In the genomic region with DNA sequence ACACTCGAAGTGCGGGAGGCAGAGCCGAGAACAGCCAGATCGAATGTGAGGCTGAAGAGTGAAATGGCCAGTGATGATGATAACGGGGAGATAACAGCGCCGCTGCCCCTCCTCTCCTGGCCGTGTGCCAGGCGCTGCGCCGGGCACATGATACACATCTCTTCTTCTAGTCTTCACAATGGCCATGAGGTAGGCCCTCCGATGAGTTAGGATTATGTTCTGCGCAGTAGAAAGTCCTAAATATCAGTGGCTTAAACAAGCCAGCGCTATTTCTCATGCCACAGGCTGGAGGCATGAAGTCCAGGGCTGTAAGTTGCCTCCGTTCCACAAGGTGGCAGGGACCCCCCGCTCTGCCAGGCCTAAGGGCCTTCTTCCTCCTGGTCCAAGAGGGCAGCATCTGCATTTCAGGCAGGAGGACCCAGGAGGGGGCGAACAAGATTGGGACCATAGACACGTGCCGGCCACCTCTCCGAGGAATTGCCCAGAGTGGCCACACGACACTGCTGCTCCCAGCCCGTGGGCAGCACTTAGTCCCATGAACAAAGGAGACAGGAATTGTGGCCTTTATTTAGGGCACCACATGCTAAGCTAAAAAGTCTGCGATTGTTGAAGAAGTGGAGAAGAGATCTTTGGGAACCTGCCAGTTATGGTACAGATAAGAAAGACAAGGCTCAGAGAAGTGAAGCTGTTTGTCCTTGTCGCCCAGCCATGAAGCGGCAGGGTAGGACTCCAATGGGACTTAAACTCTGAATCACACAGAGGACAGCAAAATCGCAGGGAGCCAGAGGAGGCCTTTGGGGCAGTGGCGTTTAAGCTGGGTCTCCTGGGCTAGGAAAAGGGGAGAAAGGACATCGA, we compare ENCODE assay signal across 1 cellular context.
A peak's percentile ranks its signal among the peaks of the same experiment; 100 is the strongest.
TF ChIP-seq lines count a peak whose summit lies in the region.

No MANE protein-coding gene starts in this region.

TF ChIP-seq in HepG2, 621 proteins besides CTCF, POLR2A, EP300 and RAD21 (continued from another document and continues in another):
- TF ChIP-seq, protein P1, sequence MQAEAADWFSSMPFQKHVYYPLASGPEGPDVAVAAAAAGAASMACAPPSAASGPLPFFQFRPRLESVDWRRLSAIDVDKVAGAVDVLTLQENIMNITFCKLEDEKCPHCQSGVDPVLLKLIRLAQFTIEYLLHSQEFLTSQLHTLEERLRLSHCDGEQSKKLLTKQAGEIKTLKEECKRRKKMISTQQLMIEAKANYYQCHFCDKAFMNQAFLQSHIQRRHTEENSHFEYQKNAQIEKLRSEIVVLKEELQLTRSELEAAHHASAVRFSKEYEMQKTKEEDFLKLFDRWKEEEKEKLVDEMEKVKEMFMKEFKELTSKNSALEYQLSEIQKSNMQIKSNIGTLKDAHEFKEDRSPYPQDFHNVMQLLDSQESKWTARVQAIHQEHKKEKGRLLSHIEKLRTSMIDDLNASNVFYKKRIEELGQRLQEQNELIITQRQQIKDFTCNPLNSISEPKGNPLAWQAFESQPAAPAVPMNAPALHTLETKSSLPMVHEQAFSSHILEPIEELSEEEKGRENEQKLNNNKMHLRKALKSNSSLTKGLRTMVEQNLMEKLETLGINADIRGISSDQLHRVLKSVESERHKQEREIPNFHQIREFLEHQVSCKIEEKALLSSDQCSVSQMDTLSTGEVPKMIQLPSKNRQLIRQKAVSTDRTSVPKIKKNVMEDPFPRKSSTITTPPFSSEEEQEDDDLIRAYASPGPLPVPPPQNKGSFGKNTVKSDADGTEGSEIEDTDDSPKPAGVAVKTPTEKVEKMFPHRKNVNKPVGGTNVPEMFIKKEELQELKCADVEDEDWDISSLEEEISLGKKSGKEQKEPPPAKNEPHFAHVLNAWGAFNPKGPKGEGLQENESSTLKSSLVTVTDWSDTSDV (CRISPR knock-in tag; IDR thresholded peaks at IDR 0.05): no peak
- TF ChIP-seq, protein P2, sequence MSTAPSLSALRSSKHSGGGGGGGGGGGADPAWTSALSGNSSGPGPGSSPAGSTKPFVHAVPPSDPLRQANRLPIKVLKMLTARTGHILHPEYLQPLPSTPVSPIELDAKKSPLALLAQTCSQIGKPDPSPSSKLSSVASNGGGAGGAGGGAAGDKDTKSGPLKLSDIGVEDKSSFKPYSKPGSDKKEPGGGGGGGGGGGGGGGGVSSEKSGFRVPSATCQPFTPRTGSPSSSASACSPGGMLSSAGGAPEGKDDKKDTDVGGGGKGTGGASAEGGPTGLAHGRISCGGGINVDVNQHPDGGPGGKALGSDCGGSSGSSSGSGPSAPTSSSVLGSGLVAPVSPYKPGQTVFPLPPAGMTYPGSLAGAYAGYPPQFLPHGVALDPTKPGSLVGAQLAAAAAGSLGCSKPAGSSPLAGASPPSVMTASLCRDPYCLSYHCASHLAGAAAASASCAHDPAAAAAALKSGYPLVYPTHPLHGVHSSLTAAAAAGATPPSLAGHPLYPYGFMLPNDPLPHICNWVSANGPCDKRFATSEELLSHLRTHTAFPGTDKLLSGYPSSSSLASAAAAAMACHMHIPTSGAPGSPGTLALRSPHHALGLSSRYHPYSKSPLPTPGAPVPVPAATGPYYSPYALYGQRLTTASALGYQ (CRISPR knock-in tag; IDR thresholded peaks at IDR 0.05): no peak
- TF ChIP-seq SUZ12 (IDR thresholded peaks at IDR 0.05; ENCODE audit: low read depth, low read length) (no peak), IKZF1 (IDR thresholded peaks at IDR 0.05) (no peak), YEATS2 (CRISPR knock-in tag; IDR thresholded peaks at IDR 0.05; ENCODE audit: borderline replicate concordance) (no peak), SSRP1 (CRISPR knock-in tag; IDR thresholded peaks at IDR 0.05) (no peak), FOXC1 (CRISPR knock-in tag; IDR thresholded peaks at IDR 0.05; ENCODE audit: borderline replicate concordance) (0 out of 2 replicates have a peak, but pooled peaks have one; percentile 46), MTF1 (CRISPR knock-in tag; IDR thresholded peaks at IDR 0.05) (no peak), BCL6 (CRISPR knock-in tag; IDR thresholded peaks at IDR 0.05) (no peak), HNF4G (IDR thresholded peaks at IDR 0.05; ENCODE audit: borderline replicate concordance, low read depth, low read length) (no peak), HNF4G (CRISPR knock-in tag; IDR thresholded peaks at IDR 0.05; ENCODE audit: borderline replicate concordance, low read depth) (no peak), KLF15 (CRISPR knock-in tag; IDR thresholded peaks at IDR 0.05; ENCODE audit: borderline replicate concordance) (no peak), ZMYM2 (CRISPR knock-in tag; IDR thresholded peaks at IDR 0.05) (no peak), HOXD1 (CRISPR knock-in tag; IDR thresholded peaks at IDR 0.05) (0 out of 2 replicates have a peak, but pooled peaks have one; percentile 16), PLRG1 (conservative IDR thresholded peaks at IDR 0.05) (no peak), THYN1 (CRISPR knock-in tag; IDR thresholded peaks at IDR 0.05; ENCODE audit: borderline replicate concordance, low read depth) (no peak), ZNF749 (CRISPR knock-in tag; IDR thresholded peaks at IDR 0.05; ENCODE audit: borderline replicate concordance) (no peak), NR2F6 (IDR thresholded peaks at IDR 0.05) (no peak), NR2F6 (CRISPR knock-in tag; IDR thresholded peaks at IDR 0.05) (no peak), TAF15 (IDR thresholded peaks at IDR 0.05; ENCODE audit: low read depth, low read length, poor library complexity, severe bottlenecking) (no peak), ZFP62 (CRISPR knock-in tag; IDR thresholded peaks at IDR 0.05) (no peak), RFX3 (CRISPR knock-in tag; IDR thresholded peaks at IDR 0.05) (no peak), HNRNPK (IDR thresholded peaks at IDR 0.05; ENCODE audit: low read depth, low read length, poor library complexity, severe bottlenecking) (no peak), TCF7 (IDR thresholded peaks at IDR 0.05; ENCODE audit: low read depth) (no peak), ZNF296 (CRISPR knock-in tag; conservative IDR thresholded peaks at IDR 0.05) (no peak), SP5 (CRISPR knock-in tag; IDR thresholded peaks at IDR 0.05; ENCODE audit: borderline replicate concordance, low read depth) (peak; percentile 84), IRF2 (CRISPR knock-in tag; IDR thresholded peaks at IDR 0.05) (no peak), PHF8 (CRISPR knock-in tag; IDR thresholded peaks at IDR 0.05) (0 out of 2 replicates have a peak, but pooled peaks have one; percentile 5), ZNF263 (CRISPR knock-in tag; IDR thresholded peaks at IDR 0.05) (no peak), KLF9 (CRISPR knock-in tag; IDR thresholded peaks at IDR 0.05; ENCODE audit: low read depth) (no peak), MAFG (CRISPR knock-in tag; IDR thresholded peaks at IDR 0.05) (no peak), GPN1 (CRISPR knock-in tag; IDR thresholded peaks at IDR 0.05; ENCODE audit: borderline replicate concordance) (no peak), ZNF530 (CRISPR knock-in tag; IDR thresholded peaks at IDR 0.05; ENCODE audit: low read depth) (no peak), SALL1 (CRISPR knock-in tag; IDR thresholded peaks at IDR 0.05) (peak; percentile 6; the same call in 1 of the 2 replicates), BRD4 (CRISPR knock-in tag; IDR thresholded peaks at IDR 0.05) (no peak), HNRNPUL1 (IDR thresholded peaks at IDR 0.05; ENCODE audit: low read depth, low read length) (no peak)
- TF ChIP-seq, protein P3, sequence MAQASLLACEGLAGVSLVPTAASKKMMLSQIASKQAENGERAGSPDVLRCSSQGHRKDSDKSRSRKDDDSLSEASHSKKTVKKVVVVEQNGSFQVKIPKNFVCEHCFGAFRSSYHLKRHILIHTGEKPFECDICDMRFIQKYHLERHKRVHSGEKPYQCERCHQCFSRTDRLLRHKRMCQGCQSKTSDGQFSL (CRISPR knock-in tag; IDR thresholded peaks at IDR 0.05): no peak
- TF ChIP-seq, protein P4, sequence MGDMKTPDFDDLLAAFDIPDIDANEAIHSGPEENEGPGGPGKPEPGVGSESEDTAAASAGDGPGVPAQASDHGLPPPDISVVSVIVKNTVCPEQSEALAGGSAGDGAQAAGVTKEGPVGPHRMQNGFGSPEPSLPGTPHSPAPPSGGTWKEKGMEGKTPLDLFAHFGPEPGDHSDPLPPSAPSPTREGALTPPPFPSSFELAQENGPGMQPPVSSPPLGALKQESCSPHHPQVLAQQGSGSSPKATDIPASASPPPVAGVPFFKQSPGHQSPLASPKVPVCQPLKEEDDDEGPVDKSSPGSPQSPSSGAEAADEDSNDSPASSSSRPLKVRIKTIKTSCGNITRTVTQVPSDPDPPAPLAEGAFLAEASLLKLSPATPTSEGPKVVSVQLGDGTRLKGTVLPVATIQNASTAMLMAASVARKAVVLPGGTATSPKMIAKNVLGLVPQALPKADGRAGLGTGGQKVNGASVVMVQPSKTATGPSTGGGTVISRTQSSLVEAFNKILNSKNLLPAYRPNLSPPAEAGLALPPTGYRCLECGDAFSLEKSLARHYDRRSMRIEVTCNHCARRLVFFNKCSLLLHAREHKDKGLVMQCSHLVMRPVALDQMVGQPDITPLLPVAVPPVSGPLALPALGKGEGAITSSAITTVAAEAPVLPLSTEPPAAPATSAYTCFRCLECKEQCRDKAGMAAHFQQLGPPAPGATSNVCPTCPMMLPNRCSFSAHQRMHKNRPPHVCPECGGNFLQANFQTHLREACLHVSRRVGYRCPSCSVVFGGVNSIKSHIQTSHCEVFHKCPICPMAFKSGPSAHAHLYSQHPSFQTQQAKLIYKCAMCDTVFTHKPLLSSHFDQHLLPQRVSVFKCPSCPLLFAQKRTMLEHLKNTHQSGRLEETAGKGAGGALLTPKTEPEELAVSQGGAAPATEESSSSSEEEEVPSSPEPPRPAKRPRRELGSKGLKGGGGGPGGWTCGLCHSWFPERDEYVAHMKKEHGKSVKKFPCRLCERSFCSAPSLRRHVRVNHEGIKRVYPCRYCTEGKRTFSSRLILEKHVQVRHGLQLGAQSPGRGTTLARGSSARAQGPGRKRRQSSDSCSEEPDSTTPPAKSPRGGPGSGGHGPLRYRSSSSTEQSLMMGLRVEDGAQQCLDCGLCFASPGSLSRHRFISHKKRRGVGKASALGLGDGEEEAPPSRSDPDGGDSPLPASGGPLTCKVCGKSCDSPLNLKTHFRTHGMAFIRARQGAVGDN (CRISPR knock-in tag; IDR thresholded peaks at IDR 0.05): peak; percentile 17; the same call in 1 of the 2 replicates
- TF ChIP-seq, protein P5, sequence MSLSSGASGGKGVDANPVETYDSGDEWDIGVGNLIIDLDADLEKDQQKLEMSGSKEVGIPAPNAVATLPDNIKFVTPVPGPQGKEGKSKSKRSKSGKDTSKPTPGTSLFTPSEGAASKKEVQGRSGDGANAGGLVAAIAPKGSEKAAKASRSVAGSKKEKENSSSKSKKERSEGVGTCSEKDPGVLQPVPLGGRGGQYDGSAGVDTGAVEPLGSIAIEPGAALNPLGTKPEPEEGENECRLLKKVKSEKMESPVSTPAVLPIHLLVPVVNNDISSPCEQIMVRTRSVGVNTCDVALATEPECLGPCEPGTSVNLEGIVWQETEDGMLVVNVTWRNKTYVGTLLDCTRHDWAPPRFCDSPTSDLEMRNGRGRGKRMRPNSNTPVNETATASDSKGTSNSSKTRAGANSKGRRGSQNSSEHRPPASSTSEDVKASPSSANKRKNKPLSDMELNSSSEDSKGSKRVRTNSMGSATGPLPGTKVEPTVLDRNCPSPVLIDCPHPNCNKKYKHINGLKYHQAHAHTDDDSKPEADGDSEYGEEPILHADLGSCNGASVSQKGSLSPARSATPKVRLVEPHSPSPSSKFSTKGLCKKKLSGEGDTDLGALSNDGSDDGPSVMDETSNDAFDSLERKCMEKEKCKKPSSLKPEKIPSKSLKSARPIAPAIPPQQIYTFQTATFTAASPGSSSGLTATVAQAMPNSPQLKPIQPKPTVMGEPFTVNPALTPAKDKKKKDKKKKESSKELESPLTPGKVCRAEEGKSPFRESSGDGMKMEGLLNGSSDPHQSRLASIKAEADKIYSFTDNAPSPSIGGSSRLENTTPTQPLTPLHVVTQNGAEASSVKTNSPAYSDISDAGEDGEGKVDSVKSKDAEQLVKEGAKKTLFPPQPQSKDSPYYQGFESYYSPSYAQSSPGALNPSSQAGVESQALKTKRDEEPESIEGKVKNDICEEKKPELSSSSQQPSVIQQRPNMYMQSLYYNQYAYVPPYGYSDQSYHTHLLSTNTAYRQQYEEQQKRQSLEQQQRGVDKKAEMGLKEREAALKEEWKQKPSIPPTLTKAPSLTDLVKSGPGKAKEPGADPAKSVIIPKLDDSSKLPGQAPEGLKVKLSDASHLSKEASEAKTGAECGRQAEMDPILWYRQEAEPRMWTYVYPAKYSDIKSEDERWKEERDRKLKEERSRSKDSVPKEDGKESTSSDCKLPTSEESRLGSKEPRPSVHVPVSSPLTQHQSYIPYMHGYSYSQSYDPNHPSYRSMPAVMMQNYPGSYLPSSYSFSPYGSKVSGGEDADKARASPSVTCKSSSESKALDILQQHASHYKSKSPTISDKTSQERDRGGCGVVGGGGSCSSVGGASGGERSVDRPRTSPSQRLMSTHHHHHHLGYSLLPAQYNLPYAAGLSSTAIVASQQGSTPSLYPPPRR (CRISPR knock-in tag; IDR thresholded peaks at IDR 0.05; ENCODE audit: borderline replicate concordance): no peak
- TF ChIP-seq, protein P6, sequence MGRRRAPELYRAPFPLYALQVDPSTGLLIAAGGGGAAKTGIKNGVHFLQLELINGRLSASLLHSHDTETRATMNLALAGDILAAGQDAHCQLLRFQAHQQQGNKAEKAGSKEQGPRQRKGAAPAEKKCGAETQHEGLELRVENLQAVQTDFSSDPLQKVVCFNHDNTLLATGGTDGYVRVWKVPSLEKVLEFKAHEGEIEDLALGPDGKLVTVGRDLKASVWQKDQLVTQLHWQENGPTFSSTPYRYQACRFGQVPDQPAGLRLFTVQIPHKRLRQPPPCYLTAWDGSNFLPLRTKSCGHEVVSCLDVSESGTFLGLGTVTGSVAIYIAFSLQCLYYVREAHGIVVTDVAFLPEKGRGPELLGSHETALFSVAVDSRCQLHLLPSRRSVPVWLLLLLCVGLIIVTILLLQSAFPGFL (CRISPR knock-in tag; IDR thresholded peaks at IDR 0.05): no peak
- TF ChIP-seq, protein P7, sequence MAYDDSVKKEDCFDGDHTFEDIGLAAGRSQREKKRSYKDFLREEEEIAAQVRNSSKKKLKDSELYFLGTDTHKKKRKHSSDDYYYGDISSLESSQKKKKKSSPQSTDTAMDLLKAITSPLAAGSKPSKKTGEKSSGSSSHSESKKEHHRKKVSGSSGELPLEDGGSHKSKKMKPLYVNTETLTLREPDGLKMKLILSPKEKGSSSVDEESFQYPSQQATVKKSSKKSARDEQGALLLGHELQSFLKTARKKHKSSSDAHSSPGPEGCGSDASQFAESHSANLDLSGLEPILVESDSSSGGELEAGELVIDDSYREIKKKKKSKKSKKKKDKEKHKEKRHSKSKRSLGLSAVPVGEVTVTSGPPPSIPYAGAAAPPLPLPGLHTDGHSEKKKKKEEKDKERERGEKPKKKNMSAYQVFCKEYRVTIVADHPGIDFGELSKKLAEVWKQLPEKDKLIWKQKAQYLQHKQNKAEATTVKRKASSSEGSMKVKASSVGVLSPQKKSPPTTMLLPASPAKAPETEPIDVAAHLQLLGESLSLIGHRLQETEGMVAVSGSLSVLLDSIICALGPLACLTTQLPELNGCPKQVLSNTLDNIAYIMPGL (CRISPR knock-in tag; IDR thresholded peaks at IDR 0.05; ENCODE audit: borderline replicate concordance in 1 of 2, low read depth in 1 of 2): no peak
